In genomic region chr7:118629898-118630469, GRCh38 we compare ENCODE assay signal across 16 cellular contexts.
"Had no signal": no experiment of that assay in that cellular context is flagged by ENCODE, and none has a peak within 500 bp of the region (broad histone marks: within the 10 kb centered on the region; RNA-seq: fewer than 3 reads in every experiment).

No MANE protein-coding gene starts in this region.

- H3K4me3 Mint-ChIP-seq: naive thymus-derived CD4-positive, alpha-beta T cell; nephron progenitor cell had no signal

- H3K9me3 ChIP-seq: colonic mucosa had no signal

- DNase-seq: colonic mucosa; dermis blood vessel endothelial cell; erythroblast; foreskin keratinocyte; kidney glomerular epithelial cell; naive thymus-derived CD4-positive, alpha-beta T cell; nephron progenitor cell; nucleus accumbens; ovary; small intestine; stimulated activated CD4-positive, alpha-beta T cell treated with anti-CD3 and anti-CD28 coated beads, Interleukin-12 subunit alpha, Interleukin-12 subunit beta, amount 100 ng/mL, for 4 hours; stimulated activated naive CD4-positive, alpha-beta T cell; stomach; substantia nigra; trophoblast cell had no signal

- H3K36me3 Mint-ChIP-seq: naive thymus-derived CD4-positive, alpha-beta T cell had no signal

- H3K27ac Mint-ChIP-seq: naive thymus-derived CD4-positive, alpha-beta T cell; nephron progenitor cell had no signal

- H3K27me3 Mint-ChIP-seq: naive thymus-derived CD4-positive, alpha-beta T cell had no signal

- H3K4me1 Mint-ChIP-seq: naive thymus-derived CD4-positive, alpha-beta T cell had no signal

- ATAC-seq: foreskin keratinocyte; naive thymus-derived CD4-positive, alpha-beta T cell had no signal

- H3K27me3 ChIP-seq: colonic mucosa, foreskin keratinocyte, ovary, right atrium auricular region, stomach had no signal

- H3K4me3 ChIP-seq: colonic mucosa, ovary, right atrium auricular region, stomach had no signal

- H3K4me1 ChIP-seq: colonic mucosa, foreskin keratinocyte, right atrium auricular region, stomach had no signal

- H3K27ac ChIP-seq: colonic mucosa, foreskin keratinocyte, ovary, right atrium auricular region, stomach had no signal

- H3K36me3 ChIP-seq: colonic mucosa, ovary, right atrium auricular region, stomach had no signal
